Comparison of ENCODE assay signal across 8 cellular contexts in genomic region chr4:57163530-57164459, GRCh38. TPM values are rescaled to one million over a fixed set of nuclear protein-coding genes. Genes with fewer than 3 reads are reported as not detected.
A peak's percentile ranks its signal among the peaks of the same experiment; 100 is the strongest.
DNase-seq lines count a peak whose midpoint lies in the region; ATAC-seq, FAIRE-seq and TF ChIP-seq lines count a peak whose summit lies in the region.

No MANE protein-coding gene starts in this region.

- H3K27me3 Mint-ChIP-seq in activated B cell treated with CpG ODN at 0.5 μM for 24 hours: peaks cover 13% of the 10 kb centered on the region

- ATAC-seq in GM18867 (IDR thresholded peaks at IDR 0.05; ENCODE audit: unreplicated experiment): peak; percentile 98
- peak; percentile 93 for ATAC-seq in HG03108 (IDR thresholded peaks at IDR 0.05; ENCODE audit: unreplicated experiment)
- ATAC-seq in activated B cell treated with CpG ODN at 0.5 μM for 24 hours (ENCODE audit: low read depth): peak; percentile 93

- no peaks in the 10 kb centered on the region for H3K9me3 Mint-ChIP-seq in activated B cell treated with CpG ODN at 0.5 μM for 24 hours

- POLR2A ChIA-PET in AG04449 (lab: Yijun Ruan, JAX) (interaction anchor here (0.6 to 1.4 kb wide), 5 partner anchors 32 to 82 kb away, joined by 3 to 6 read pairs (median 4); partner anchors contain the start of gene IGFBP7), activated B cell treated with CpG ODN at 0.5 μM for 24 hours (lab: Charles Lee) (no interaction called here)

- peak overlapping the region in 6 of 8 donors; percentile 27 to 61 (median 46) for H3K27ac ChIP-seq in spleen

- peaks cover 3 to 15% (median 13%) of the 10 kb centered on the region in 6 donors for H3K4me1 ChIP-seq in spleen

- H3K4me1 Mint-ChIP-seq in activated B cell treated with CpG ODN at 0.5 μM for 24 hours: peaks cover 13% of the 10 kb centered on the region

- no peak overlapping the region for H3K27ac Mint-ChIP-seq in activated B cell treated with CpG ODN at 0.5 μM for 24 hours

- DNase-seq in AG04449 (ENCODE audit: low read depth, low spot score) (no peak), NCI-H2171 (lab: John Stamatoyannopoulos, UW) (peak; percentile 73), activated B cell treated with CpG ODN at 0.5 μM for 24 hours (peak; percentile 72), spleen (peak; percentile 94)
- DNase-seq in central memory CD4-positive, alpha-beta T cell: peak; percentile 44

- H3K36me3 ChIP-seq in spleen: no peaks in the 10 kb centered on the region

- WGBS in spleen, 5 donors: 2 to 4% (median 3%) methylated on average over 53 to 61 of the region's 61 CpGs

- H3K36me3 Mint-ChIP-seq in activated B cell treated with CpG ODN at 0.5 μM for 24 hours (ENCODE audit: low read depth): no peaks in the 10 kb centered on the region

- CTCF ChIA-PET in AG04449 (lab: Yijun Ruan, JAX) (interaction anchor here (0.6 to 6.7 kb wide), 114 partner anchors 8 to 1623 kb away, joined by 3 to 131 read pairs (median 5); partner anchors contain the start of genes IGFBP7 and POLR2B), activated B cell treated with CpG ODN at 0.5 μM for 24 hours (lab: Charles Lee) (interaction anchor here (0.6 to 2.2 kb wide), 12 partner anchors 8 to 659 kb away, joined by 3 to 7 read pairs (median 3); no protein-coding TSS in a partner anchor)

- peaks cover 0 to 5% (median 0%) of the 10 kb centered on the region in 8 donors for H3K9me3 ChIP-seq in spleen

- H3K4me3 ChIP-seq in AG04449 (ENCODE audit: low read depth, low read length): peak overlapping the region; percentile 77
- H3K4me3 ChIP-seq in spleen: peak overlapping the region; percentile 38 to 74 (median 52)

- TF ChIP-seq CTCF in AG04449 (IDR thresholded peaks at IDR 0.05; ENCODE audit: insufficient read depth, low read length, missing control alignments) (peak; percentile 99), activated B cell treated with CpG ODN at 0.5 μM for 24 hours (IDR thresholded peaks at IDR 0.05) (peak; percentile 97), spleen (IDR thresholded peaks at IDR 0.05 in 8 of 11, conservative IDR thresholded peaks at IDR 0.05 in 3 of 11) (peak; percentile 70 to 96 (median 91))

- peak overlapping the region; percentile 89 for H3K4me3 Mint-ChIP-seq in activated B cell treated with CpG ODN at 0.5 μM for 24 hours

- TF ChIP-seq POLR2A in spleen (IDR thresholded peaks at IDR 0.05): no peak

- peak; percentile 62 for FAIRE-seq in islet of Langerhans (lab: Jason Lieb, UNC)

- H3K27me3 ChIP-seq in spleen (replicated peaks in 1 of 7): peaks cover 0 to 21% (median 0%) of the 10 kb centered on the region in 7 donors

- intact Hi-C loops in activated B cell treated with CpG ODN at 0.5 μM for 24 hours (cut with micrococcal nuclease): no loop called here
- intact Hi-C loops in spleen (cut with DNase I; ENCODE audit: low total_unique reads): no loop called here

RNA-seq across cellular contexts. Expression of gene IGFBP7, which starts 53.6 kb away (rescaled TPM):
- total RNA-seq in activated B cell treated with CpG ODN at 0.5 μM for 24 hours (not detected in 2 replicates), spleen (100 to 1,000 TPM; 450 to 947 (median 589) TPM)
- polyA plus RNA-seq in spleen: 100 to 1,000 TPM; 127 to 444 (median 249) TPM

Comparison
In these comparisons a context has a peak if more than half of its experiments do, and no peak if none do; other contexts are left out.
1. RNA of gene IGFBP7, which starts 53.6 kb away (total RNA-seq): 450 to 947 TPM in spleen; not detected in activated B cell treated with CpG ODN at 0.5 μM for 24 hours; every median in the first group is over 100 times any median in the second.
2. Peak in every context shown above with its lines, with median percentiles within 50 percentile points of each other: CTCF ChIP-seq and ATAC-seq.